Comparison of ENCODE assay signal across 1 cellular context in genomic region chr2:152594022-152594712, GRCh38.
TF ChIP-seq lines count a peak whose summit lies in the region.

No MANE protein-coding gene starts in this region.

TF ChIP-seq in WTC11, 78 proteins besides CTCF, POLR2A, EP300 and RAD21 (continued from another document):
- TF ChIP-seq AFF4 (CRISPR knock-in tag; IDR thresholded peaks at IDR 0.05; ENCODE audit: borderline replicate concordance) (no peak), ZNF671 (CRISPR knock-in tag; IDR thresholded peaks at IDR 0.05) (no peak), CDX4 (CRISPR knock-in tag; IDR thresholded peaks at IDR 0.05; ENCODE audit: borderline replicate concordance) (no peak), SP1 (CRISPR knock-in tag; conservative IDR thresholded peaks at IDR 0.05) (no peak), GRHL2 (CRISPR knock-in tag; IDR thresholded peaks at IDR 0.05; ENCODE audit: insufficient replicate concordance, severe bottlenecking) (no peak), FOXJ3 (CRISPR knock-in tag; IDR thresholded peaks at IDR 0.05; ENCODE audit: borderline replicate concordance) (no peak), USF1 (CRISPR knock-in tag; IDR thresholded peaks at IDR 0.05) (no peak), NFATC4 (CRISPR knock-in tag; IDR thresholded peaks at IDR 0.05) (no peak), IRF1 (CRISPR knock-in tag; IDR thresholded peaks at IDR 0.05) (no peak), RORB (CRISPR knock-in tag; IDR thresholded peaks at IDR 0.05) (no peak), TP53 (CRISPR knock-in tag; IDR thresholded peaks at IDR 0.05) (no peak), ZMAT4 (CRISPR knock-in tag; IDR thresholded peaks at IDR 0.05) (no peak), SOX15 (CRISPR knock-in tag; IDR thresholded peaks at IDR 0.05) (no peak), ELF4 (CRISPR knock-in tag; IDR thresholded peaks at IDR 0.05; ENCODE audit: low read depth) (no peak)
- TF ChIP-seq, protein P1, sequence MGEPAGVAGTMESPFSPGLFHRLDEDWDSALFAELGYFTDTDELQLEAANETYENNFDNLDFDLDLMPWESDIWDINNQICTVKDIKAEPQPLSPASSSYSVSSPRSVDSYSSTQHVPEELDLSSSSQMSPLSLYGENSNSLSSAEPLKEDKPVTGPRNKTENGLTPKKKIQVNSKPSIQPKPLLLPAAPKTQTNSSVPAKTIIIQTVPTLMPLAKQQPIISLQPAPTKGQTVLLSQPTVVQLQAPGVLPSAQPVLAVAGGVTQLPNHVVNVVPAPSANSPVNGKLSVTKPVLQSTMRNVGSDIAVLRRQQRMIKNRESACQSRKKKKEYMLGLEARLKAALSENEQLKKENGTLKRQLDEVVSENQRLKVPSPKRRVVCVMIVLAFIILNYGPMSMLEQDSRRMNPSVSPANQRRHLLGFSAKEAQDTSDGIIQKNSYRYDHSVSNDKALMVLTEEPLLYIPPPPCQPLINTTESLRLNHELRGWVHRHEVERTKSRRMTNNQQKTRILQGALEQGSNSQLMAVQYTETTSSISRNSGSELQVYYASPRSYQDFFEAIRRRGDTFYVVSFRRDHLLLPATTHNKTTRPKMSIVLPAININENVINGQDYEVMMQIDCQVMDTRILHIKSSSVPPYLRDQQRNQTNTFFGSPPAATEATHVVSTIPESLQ (CRISPR knock-in tag; IDR thresholded peaks at IDR 0.05): no peak
- TF ChIP-seq, protein P2, sequence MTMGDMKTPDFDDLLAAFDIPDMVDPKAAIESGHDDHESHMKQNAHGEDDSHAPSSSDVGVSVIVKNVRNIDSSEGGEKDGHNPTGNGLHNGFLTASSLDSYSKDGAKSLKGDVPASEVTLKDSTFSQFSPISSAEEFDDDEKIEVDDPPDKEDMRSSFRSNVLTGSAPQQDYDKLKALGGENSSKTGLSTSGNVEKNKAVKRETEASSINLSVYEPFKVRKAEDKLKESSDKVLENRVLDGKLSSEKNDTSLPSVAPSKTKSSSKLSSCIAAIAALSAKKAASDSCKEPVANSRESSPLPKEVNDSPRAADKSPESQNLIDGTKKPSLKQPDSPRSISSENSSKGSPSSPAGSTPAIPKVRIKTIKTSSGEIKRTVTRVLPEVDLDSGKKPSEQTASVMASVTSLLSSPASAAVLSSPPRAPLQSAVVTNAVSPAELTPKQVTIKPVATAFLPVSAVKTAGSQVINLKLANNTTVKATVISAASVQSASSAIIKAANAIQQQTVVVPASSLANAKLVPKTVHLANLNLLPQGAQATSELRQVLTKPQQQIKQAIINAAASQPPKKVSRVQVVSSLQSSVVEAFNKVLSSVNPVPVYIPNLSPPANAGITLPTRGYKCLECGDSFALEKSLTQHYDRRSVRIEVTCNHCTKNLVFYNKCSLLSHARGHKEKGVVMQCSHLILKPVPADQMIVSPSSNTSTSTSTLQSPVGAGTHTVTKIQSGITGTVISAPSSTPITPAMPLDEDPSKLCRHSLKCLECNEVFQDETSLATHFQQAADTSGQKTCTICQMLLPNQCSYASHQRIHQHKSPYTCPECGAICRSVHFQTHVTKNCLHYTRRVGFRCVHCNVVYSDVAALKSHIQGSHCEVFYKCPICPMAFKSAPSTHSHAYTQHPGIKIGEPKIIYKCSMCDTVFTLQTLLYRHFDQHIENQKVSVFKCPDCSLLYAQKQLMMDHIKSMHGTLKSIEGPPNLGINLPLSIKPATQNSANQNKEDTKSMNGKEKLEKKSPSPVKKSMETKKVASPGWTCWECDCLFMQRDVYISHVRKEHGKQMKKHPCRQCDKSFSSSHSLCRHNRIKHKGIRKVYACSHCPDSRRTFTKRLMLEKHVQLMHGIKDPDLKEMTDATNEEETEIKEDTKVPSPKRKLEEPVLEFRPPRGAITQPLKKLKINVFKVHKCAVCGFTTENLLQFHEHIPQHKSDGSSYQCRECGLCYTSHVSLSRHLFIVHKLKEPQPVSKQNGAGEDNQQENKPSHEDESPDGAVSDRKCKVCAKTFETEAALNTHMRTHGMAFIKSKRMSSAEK (CRISPR knock-in tag; IDR thresholded peaks at IDR 0.05; ENCODE audit: borderline replicate concordance): no peak
TF ChIP-seq in WTC11: peak in this region for 0.
